Comparison of ENCODE assay signal across 15 cellular contexts in the genomic region with DNA sequence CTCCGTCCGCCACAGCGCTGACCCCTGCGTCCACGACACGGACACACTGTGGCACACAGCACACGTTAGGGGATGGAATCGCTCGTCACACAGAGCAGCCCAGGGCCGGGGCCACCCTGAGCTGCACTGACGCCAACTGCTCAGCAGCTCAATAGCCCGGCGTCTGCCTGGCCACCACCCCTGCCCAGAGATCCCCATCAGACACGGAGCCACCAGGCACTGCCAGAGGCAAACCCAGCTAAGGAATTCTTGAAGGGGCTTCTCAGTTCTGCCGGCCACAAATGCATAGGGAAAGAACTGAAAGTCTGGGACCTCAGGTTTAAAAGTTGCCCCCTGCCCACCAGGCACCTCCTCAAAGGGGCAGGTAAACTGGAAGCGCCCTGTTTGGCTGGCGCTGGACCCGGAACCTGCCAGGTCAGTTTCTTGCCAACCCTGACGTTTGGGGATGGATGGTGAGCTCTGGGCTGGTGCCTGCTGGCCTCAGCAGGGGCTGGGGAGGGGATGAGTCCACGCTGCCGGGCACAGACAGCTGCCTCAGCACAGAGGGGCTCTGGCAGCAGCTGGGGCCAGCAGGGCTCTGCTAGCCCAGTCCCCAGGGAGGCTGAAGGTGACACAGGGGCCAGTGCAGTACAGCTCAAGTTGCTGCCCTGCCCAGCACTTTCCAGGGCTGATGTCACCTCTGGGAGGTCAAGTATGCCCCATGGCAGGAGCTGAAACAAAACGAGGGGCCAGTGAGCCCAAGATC. TPM values are rescaled to one million over a fixed set of nuclear protein-coding genes. Genes with fewer than 3 reads are reported as not detected.
DNase-seq lines count a peak whose midpoint lies in the region; ATAC-seq, FAIRE-seq and TF ChIP-seq lines count a peak whose summit lies in the region.
"Had no signal": no experiment of that assay in that cellular context is flagged by ENCODE, and none has a peak within 500 bp of the region (broad histone marks: within the 10 kb centered on the region; RNA-seq: fewer than 3 reads in every experiment).

No MANE protein-coding gene starts in this region.

- peak overlapping the region in 54 of 59 donors; percentile 8 to 83 (median 62) for H3K27ac ChIP-seq in dorsolateral prefrontal cortex

- H3K27me3 Mint-ChIP-seq in nephron progenitor cell (ENCODE audit: low read depth, poor library complexity) = peaks cover 9% of the 10 kb centered on the region

- H3K4me3 ChIP-seq in LNCaP clone FGC (ENCODE audit: low read depth, low read length) (0 out of 2 replicates have a peak overlapping the region, but pooled peaks have one; percentile 5), dorsolateral prefrontal cortex (peak overlapping the region in 49 of 59 donors; percentile 4 to 65 (median 46)), skeletal muscle satellite cell (ENCODE audit: low read length) (no peak overlapping the region)

- H3K36me3 Mint-ChIP-seq in nephron progenitor cell (ENCODE audit: low read depth) = peaks cover 10% of the 10 kb centered on the region
- H3K36me3 Mint-ChIP-seq: activated naive CD4-positive, alpha-beta T cell treated with anti-CD3 and anti-CD28 coated beads, Interleukin-2, amount 50 U/mL, for 72 hours had no signal

- H3K36me3 ChIP-seq in skeletal muscle satellite cell (ENCODE audit: insufficient read depth, low read length) = peaks cover 19% of the 10 kb centered on the region

- H3K27me3 ChIP-seq in dorsolateral prefrontal cortex (peaks cover 0 to 55% (median 0%) of the 10 kb centered on the region in 45 donors), skeletal muscle satellite cell (ENCODE audit: control insufficient read depth, insufficient read depth, low read length) (no peaks in the 10 kb centered on the region)

- peak; percentile 62 for ATAC-seq in left lobe of liver
- no peak for ATAC-seq in GM21576 (IDR thresholded peaks at IDR 0.05; ENCODE audit: unreplicated experiment)
- ATAC-seq in HG03520 (IDR thresholded peaks at IDR 0.05; ENCODE audit: unreplicated experiment) = no peak
- ATAC-seq: activated naive CD4-positive, alpha-beta T cell treated with anti-CD3 and anti-CD28 coated beads, Interleukin-2, amount 50 U/mL, for 72 hours; HepG2 had no signal

- H3K9me3 ChIP-seq in skeletal muscle satellite cell (replicated peaks; ENCODE audit: low read length) = no peaks in the 10 kb centered on the region

- intact Hi-C loops in dorsolateral prefrontal cortex (cut with DNase I) = no loop called here

- H3K27ac Mint-ChIP-seq in nephron progenitor cell = no peak overlapping the region
- H3K27ac Mint-ChIP-seq: progenitor cell of endocrine pancreas had no signal

- H3K4me3 Mint-ChIP-seq in nephron progenitor cell = no peak overlapping the region

- no peaks in the 10 kb centered on the region for H3K9me3 Mint-ChIP-seq in nephron progenitor cell
- H3K9me3 Mint-ChIP-seq: activated naive CD4-positive, alpha-beta T cell treated with anti-CD3 and anti-CD28 coated beads, Interleukin-2, amount 50 U/mL, for 72 hours had no signal

- peaks cover 59% of the 10 kb centered on the region for H3K4me1 Mint-ChIP-seq in nephron progenitor cell

- H3K4me2 ChIP-seq in skeletal muscle satellite cell (ENCODE audit: low read length) = peak overlapping the region; percentile 36

- no peak for FAIRE-seq in urothelium cell line (lab: Jason Lieb, UNC)
- FAIRE-seq: HepG2 had no signal

- H3K4me1 ChIP-seq in skeletal muscle satellite cell (ENCODE audit: control insufficient read depth, insufficient read depth, low read length) = peaks cover 27% of the 10 kb centered on the region

- TF ChIP-seq CTCF in LNCaP clone FGC (IDR thresholded peaks at IDR 0.05; ENCODE audit: control insufficient read depth, extremely low read depth, insufficient read depth) = no peak
- TF ChIP-seq CTCF in dorsolateral prefrontal cortex (IDR thresholded peaks at IDR 0.05 in 54 of 56, conservative IDR thresholded peaks at IDR 0.05 in 2 of 56; ENCODE audit: low read depth in 1 of 56, partially characterized antibody in 56 of 56) = no peak
- TF ChIP-seq CTCF in nephron progenitor cell (IDR thresholded peaks at IDR 0.05) = no peak

- DNase-seq in LNCaP clone FGC (ENCODE audit: low read depth) = no peak
- no peak for DNase-seq in dorsolateral prefrontal cortex
- DNase-seq in left lobe of liver (ENCODE audit: low spot score) = no peak
- no peak for DNase-seq in urothelium cell line (ENCODE audit: low spot score)
- no peak for DNase-seq in nephron progenitor cell
- DNase-seq: activated CD4-positive, CD25-positive, alpha-beta regulatory T cell treated with anti-CD3 and anti-CD28 coated beads, Interleukin-2, amount 50 U/mL, for 72 hours; cerebellar nuclear complex; GDM1; NCI-H1092 treated with DMSO at 0.1 percent for 48 hours had no signal

- H3K9ac ChIP-seq in skeletal muscle satellite cell (ENCODE audit: low read depth, low read length) = no peak overlapping the region

RNA-seq across cellular contexts. Expression of gene TIMM22, which starts 33.2 kb away (rescaled TPM):
- total RNA-seq in dorsolateral prefrontal cortex = 10 to 100 TPM in 104 of 120 experiments, 1 to 10 TPM in 16; 7.3 to 15.5 (median 11.6) TPM
- 4.2 TPM for total RNA-seq in left lobe of liver
- total RNA-seq in skeletal muscle satellite cell (2012; rRNA removed) = 17.2 and 17.5 TPM in 2 replicates

RNA-seq across cellular contexts. Expression of gene NXN, which starts 50.5 kb away (rescaled TPM):
- total RNA-seq in dorsolateral prefrontal cortex = 10 to 100 TPM in 109 of 120 experiments, 1 to 10 TPM in 11; 6.9 to 38.1 (median 15.4) TPM
- 8.1 TPM for total RNA-seq in left lobe of liver
- 1.0 and 3.3 TPM in 2 replicates for total RNA-seq in skeletal muscle satellite cell (2012; rRNA removed)
